In genomic region chr19:48461982-48462655, GRCh38 we compare ENCODE assay signal across 20 cellular contexts. TPM values are rescaled to one million over a fixed set of nuclear protein-coding genes. Genes with fewer than 3 reads are reported as not detected.
A peak's percentile ranks its signal among the peaks of the same experiment; 100 is the strongest.
DNase-seq lines count a peak whose midpoint lies in the region; ATAC-seq and TF ChIP-seq lines count a peak whose summit lies in the region.
"Had no signal": no experiment of that assay in that cellular context is flagged by ENCODE, and none has a peak within 500 bp of the region (broad histone marks: within the 10 kb centered on the region; RNA-seq: fewer than 3 reads in every experiment).

No MANE protein-coding gene starts in this region.

- H3K27me3 Mint-ChIP-seq in activated CD8-positive, alpha-beta T cell treated with anti-CD3 and anti-CD28 coated beads, Interleukin-2, amount 10 ng/mL, durations not matched to agents 7 days and 5 days (ENCODE audit: low read depth) = no peaks in the 10 kb centered on the region
- H3K27me3 Mint-ChIP-seq in neural crest cell (ENCODE audit: low read depth) = no peaks in the 10 kb centered on the region
- H3K27me3 Mint-ChIP-seq: activated T-helper 17 cell treated with anti-CD3 and anti-CD28 coated beads, Interleukin-2, amount 50 U/mL, for 72 hours; CD4-positive, alpha-beta T cell; naive thymus-derived CD4-positive, alpha-beta T cell; T-helper 17 cell had no signal

- H3K36me3 ChIP-seq in HCT116 (ENCODE audit: control insufficient read depth in 1 of 2, insufficient read depth in 2 of 2, low read length in 2 of 2) (peaks cover under 1 to 14% of the 10 kb centered on the region in 2 experiments; a peak in 1 of 4 replicates), brain microvascular endothelial cell (replicated peaks) (peaks cover 13% of the 10 kb centered on the region)
- H3K36me3 ChIP-seq: thoracic aorta had no signal

- H3K9me3 ChIP-seq in HCT116 (ENCODE audit: control insufficient read depth in 1 of 2, insufficient read depth in 1 of 2, low read depth in 1 of 2, low read length in 2 of 2) = no peaks in the 10 kb centered on the region
- H3K9me3 ChIP-seq: ascending aorta, psoas muscle, thoracic aorta had no signal

- DNase-seq in NCI-H82 (lab: John Stamatoyannopoulos, UW) (peak; percentile 54), NCI-H82 treated with DMSO at 0.1 percent for 48 hours (lab: John Stamatoyannopoulos, UW; ENCODE audit: unreplicated experiment) (no peak), HCT116 (ENCODE audit: low read depth, low spot score) (peak; percentile 21), neural crest cell (ENCODE audit: low read depth, low spot score) (no peak), left colon (no peak), brain microvascular endothelial cell (no peak), cerebellar nuclear complex (lab: John Stamatoyannopoulos, UW) (no peak)
- no peak for DNase-seq in activated CD8-positive, alpha-beta T cell treated with anti-CD3 and anti-CD28 coated beads, Interleukin-2, amount 10 ng/mL, durations not matched to agents 7 days and 5 days
- DNase-seq: CD4-positive, alpha-beta T cell; cortex of kidney; KG1; naive thymus-derived CD4-positive, alpha-beta T cell; NCI-H1436 treated with DMSO at 0.1 percent for 48 hours; NCI-H524 treated with DMSO at 0.1 percent for 48 hours; RPMI8226; T-helper 17 cell had no signal

- H3K4me3 ChIP-seq in HCT116 (replicated peaks in 1 of 2; ENCODE audit: low read depth in 1 of 2, low read length in 2 of 2) = no peak overlapping the region
- no peak overlapping the region for H3K4me3 ChIP-seq in brain microvascular endothelial cell (ENCODE audit: low read depth, low read length)
- H3K4me3 ChIP-seq: ascending aorta, psoas muscle, thoracic aorta had no signal

- in situ Hi-C loops in brain microvascular endothelial cell (cut with HindIII; ENCODE audit: low pct_ligation_motif_present, low sequenced_read_pairs) = no loop called here

- POLR2A ChIA-PET in HCT116 (lab: Charles Lee) = no interaction called here
- POLR2A ChIA-PET in activated CD8-positive, alpha-beta T cell treated with anti-CD3 and anti-CD28 coated beads, Interleukin-2, amount 10 ng/mL, durations not matched to agents 7 days and 5 days (lab: Charles Lee) = no interaction called here

- no peak for TF ChIP-seq RAD21 in HCT116 (IDR thresholded peaks at IDR 0.05; ENCODE audit: low read depth)

- no peak overlapping the region for H2AFZ ChIP-seq in HCT116 (ENCODE audit: low read depth, low read length, poor library complexity, severe bottlenecking)

- H3K27me3 ChIP-seq in HCT116 (ENCODE audit: insufficient read depth, low read length) = no peaks in the 10 kb centered on the region
- no peaks in the 10 kb centered on the region for H3K27me3 ChIP-seq in brain microvascular endothelial cell (replicated peaks)
- H3K27me3 ChIP-seq: ascending aorta had no signal

- H3K9me3 Mint-ChIP-seq in activated CD8-positive, alpha-beta T cell treated with anti-CD3 and anti-CD28 coated beads, Interleukin-2, amount 10 ng/mL, durations not matched to agents 7 days and 5 days (ENCODE audit: insufficient read depth) = no peaks in the 10 kb centered on the region
- no peaks in the 10 kb centered on the region for H3K9me3 Mint-ChIP-seq in neural crest cell
- H3K9me3 Mint-ChIP-seq: activated T-helper 17 cell treated with anti-CD3 and anti-CD28 coated beads, Interleukin-2, amount 50 U/mL, for 72 hours; CD4-positive, alpha-beta T cell; naive thymus-derived CD4-positive, alpha-beta T cell had no signal

- H3K4me2 ChIP-seq in HCT116 (ENCODE audit: low read length) = no peak overlapping the region

- no peak overlapping the region for H3K27ac Mint-ChIP-seq in activated CD8-positive, alpha-beta T cell treated with anti-CD3 and anti-CD28 coated beads, Interleukin-2, amount 10 ng/mL, durations not matched to agents 7 days and 5 days
- H3K27ac Mint-ChIP-seq in neural crest cell (ENCODE audit: unreplicated experiment) = peak overlapping the region; percentile 19
- H3K27ac Mint-ChIP-seq: activated T-helper 17 cell treated with anti-CD3 and anti-CD28 coated beads, Interleukin-2, amount 50 U/mL, for 72 hours; CD4-positive, alpha-beta T cell; naive thymus-derived CD4-positive, alpha-beta T cell; T-helper 17 cell had no signal

- peaks cover 0 to 7% of the 10 kb centered on the region in 2 experiments; a peak in 2 of 4 replicates for H3K4me1 ChIP-seq in HCT116 (ENCODE audit: control insufficient read depth in 1 of 2, insufficient read depth in 2 of 2, low read length in 2 of 2)
- H3K4me1 ChIP-seq: ascending aorta, psoas muscle had no signal

- TF ChIP-seq POLR2A in HCT116 (IDR thresholded peaks at IDR 0.05; ENCODE audit: borderline replicate concordance, extremely low read depth, insufficient read depth, insufficient read length) = no peak

- ATAC-seq in HCT116 (peak; percentile 88), left colon (no peak)
- peak; percentile 20 for ATAC-seq in activated CD8-positive, alpha-beta T cell treated with anti-CD3 and anti-CD28 coated beads, Interleukin-2, amount 10 ng/mL, durations not matched to agents 7 days and 5 days
- ATAC-seq: activated T-helper 17 cell treated with anti-CD3 and anti-CD28 coated beads, Interleukin-2, amount 50 U/mL, for 72 hours; naive thymus-derived CD4-positive, alpha-beta T cell; T-helper 17 cell had no signal

- H3K27ac ChIP-seq in HCT116 (ENCODE audit: low read depth, low read length) (no peak overlapping the region), brain microvascular endothelial cell (no peak overlapping the region)
- H3K27ac ChIP-seq: ascending aorta, psoas muscle, thoracic aorta had no signal

- peaks cover 6% of the 10 kb centered on the region for H3K36me3 Mint-ChIP-seq in activated CD8-positive, alpha-beta T cell treated with anti-CD3 and anti-CD28 coated beads, Interleukin-2, amount 10 ng/mL, durations not matched to agents 7 days and 5 days (ENCODE audit: low read depth)
- H3K36me3 Mint-ChIP-seq in neural crest cell (ENCODE audit: low read depth) = no peaks in the 10 kb centered on the region

- no peak overlapping the region for H3K9ac ChIP-seq in HCT116 (ENCODE audit: low read length)

- intact Hi-C loops in HCT116 (cut with micrococcal nuclease) (no loop called here), left colon (cut with DNase I, micrococcal nuclease) (no loop called here)

- no TSS peak for BruUV-seq in HCT116 (replicated peaks; lab: Mats Ljungman, UMichigan)

- RAD21 ChIA-PET in HCT116 (lab: Charles Lee; ENCODE audit: low non-redundant PET in 1 of 2, low total read pairs in 2 of 2, uncharacterized antibody in 2 of 2, unreplicated experiment in 2 of 2) = no interaction called here

- H3K9me2 ChIP-seq in HCT116 (ENCODE audit: insufficient read depth) = no peaks in the 10 kb centered on the region

- no peak for TF ChIP-seq CTCF in HCT116 (IDR thresholded peaks at IDR 0.05 in 2 of 3, conservative IDR thresholded peaks at IDR 0.05 in 1 of 3; ENCODE audit: borderline replicate concordance in 1 of 3, insufficient read depth in 1 of 3, low read depth in 2 of 3, low read length in 2 of 3)
- TF ChIP-seq CTCF in neural crest cell (conservative IDR thresholded peaks at IDR 0.05) = no peak
- no peak for TF ChIP-seq CTCF in brain microvascular endothelial cell (IDR thresholded peaks at IDR 0.05; ENCODE audit: low read depth, low read length, missing control alignments)

- H4K20me1 ChIP-seq in HCT116 (ENCODE audit: insufficient read depth) = no peaks in the 10 kb centered on the region

- no peaks in the 10 kb centered on the region for H3K4me1 Mint-ChIP-seq in activated CD8-positive, alpha-beta T cell treated with anti-CD3 and anti-CD28 coated beads, Interleukin-2, amount 10 ng/mL, durations not matched to agents 7 days and 5 days (ENCODE audit: low read depth)
- peaks cover 5% of the 10 kb centered on the region for H3K4me1 Mint-ChIP-seq in neural crest cell
- H3K4me1 Mint-ChIP-seq: activated T-helper 17 cell treated with anti-CD3 and anti-CD28 coated beads, Interleukin-2, amount 50 U/mL, for 72 hours had no signal

- H3K79me2 ChIP-seq in HCT116 (ENCODE audit: insufficient read depth, low read length) = no peaks in the 10 kb centered on the region

- H3K4me3 Mint-ChIP-seq in activated CD8-positive, alpha-beta T cell treated with anti-CD3 and anti-CD28 coated beads, Interleukin-2, amount 10 ng/mL, durations not matched to agents 7 days and 5 days = no peak overlapping the region
- H3K4me3 Mint-ChIP-seq in neural crest cell = no peak overlapping the region
- H3K4me3 Mint-ChIP-seq: activated T-helper 17 cell treated with anti-CD3 and anti-CD28 coated beads, Interleukin-2, amount 50 U/mL, for 72 hours; CD4-positive, alpha-beta T cell; naive thymus-derived CD4-positive, alpha-beta T cell; T-helper 17 cell had no signal

- CTCF ChIA-PET in HCT116 (lab: Charles Lee) = no interaction called here
- CTCF ChIA-PET in activated CD8-positive, alpha-beta T cell treated with anti-CD3 and anti-CD28 coated beads, Interleukin-2, amount 10 ng/mL, durations not matched to agents 7 days and 5 days (lab: Charles Lee) = interaction anchor here (1.0 kb wide), 1 partner anchor 28 kb away, joined by 3 read pairs; no protein-coding TSS in a partner anchor

RNA-seq across cellular contexts. Expression of gene KCNJ14, which starts 6.7 kb away (rescaled TPM):
- total RNA-seq in HCT116 (2021; ENCODE audit: unreplicated experiment) (2.5 TPM), neural crest cell (1.5 and 2.0 TPM in 2 replicates), left colon (1 to 10 TPM in 1 of 2 donors, under 1 TPM in 1; 0.34 to 1.2 TPM)
- 1.1 and 1.6 TPM in 2 replicates for polyA plus RNA-seq in HCT116 (2012)
- total RNA-seq in activated CD8-positive, alpha-beta T cell treated with anti-CD3 and anti-CD28 coated beads, Interleukin-2, amount 10 ng/mL, durations not matched to agents 7 days and 5 days = 1 to 10 TPM; 1.4 to 1.5 TPM

RNA-seq across cellular contexts. Expression of gene CYTH2, which starts 7.0 kb away (rescaled TPM):
- total RNA-seq in HCT116 (2021; ENCODE audit: unreplicated experiment) = 75.3 TPM
- 49.9 and 58.4 TPM in 2 replicates for polyA plus RNA-seq in HCT116 (2012)
- 10 to 100 TPM; 48.3 to 50.3 TPM for total RNA-seq in activated CD8-positive, alpha-beta T cell treated with anti-CD3 and anti-CD28 coated beads, Interleukin-2, amount 10 ng/mL, durations not matched to agents 7 days and 5 days
- 172 and 196 TPM in 2 replicates for total RNA-seq in neural crest cell
- 10 to 100 TPM; 68.3 to 75.6 TPM for total RNA-seq in left colon

RNA-seq across cellular contexts. Expression of gene GRWD1, which starts 16.3 kb away (rescaled TPM):
- total RNA-seq in HCT116 (2021; ENCODE audit: unreplicated experiment) = 64.8 TPM
- polyA plus RNA-seq in HCT116 (2012) = 25.1 and 25.5 TPM in 2 replicates
- 10 to 100 TPM; 46.4 to 50.4 TPM for total RNA-seq in activated CD8-positive, alpha-beta T cell treated with anti-CD3 and anti-CD28 coated beads, Interleukin-2, amount 10 ng/mL, durations not matched to agents 7 days and 5 days
- total RNA-seq in neural crest cell = 52.1 and 56.1 TPM in 2 replicates
- total RNA-seq in left colon = 10 to 100 TPM; 22.3 to 25.1 TPM

RNA-seq across cellular contexts. Expression of gene LMTK3, which starts 49.5 kb away (rescaled TPM):
- total RNA-seq in HCT116 (2021; ENCODE audit: unreplicated experiment) (19.9 TPM), neural crest cell (3.1 and 3.3 TPM in 2 replicates), left colon (1 to 10 TPM in 1 of 2 donors, under 1 TPM in 1; 0.87 to 1.1 TPM)
- 8.9 and 12.1 TPM in 2 replicates for polyA plus RNA-seq in HCT116 (2012)
- total RNA-seq in activated CD8-positive, alpha-beta T cell treated with anti-CD3 and anti-CD28 coated beads, Interleukin-2, amount 10 ng/mL, durations not matched to agents 7 days and 5 days = 1 to 10 TPM; 2.8 to 3.7 TPM

Comparison
In these comparisons a context has a peak if more than half of its experiments do, and no peak if none do; other contexts are left out.
1. DNase-seq: peak in NCI-H82 (single experiment) and HCT116 (single experiment); none in NCI-H82 treated with DMSO at 0.1 percent for 48 hours (single experiment), activated CD8-positive, alpha-beta T cell treated with anti-CD3 and anti-CD28 coated beads, Interleukin-2, amount 10 ng/mL, durations not matched to agents 7 days and 5 days (single experiment), neural crest cell (single experiment), left colon (0 of 2), brain microvascular endothelial cell (single experiment) and cerebellar nuclear complex (0 of 2).